ENCODE assay signal across 8 cellular contexts in genomic region chr10:97914837-97915211, GRCh38.
DNase-seq lines count a peak whose midpoint lies in the region; ATAC-seq and TF ChIP-seq lines count a peak whose summit lies in the region.

No MANE protein-coding gene starts in this region.

- no peak overlapping the region for H3K9ac ChIP-seq in Karpas-422 (ENCODE audit: low read length)

- H3K79me2 ChIP-seq in Karpas-422 (ENCODE audit: low read length) = no peaks in the 10 kb centered on the region

- POLR2A ChIA-PET in AG04450 (lab: Yijun Ruan, JAX) = no interaction called here
- POLR2A ChIA-PET in RWPE1 (lab: Yijun Ruan, JAX; ENCODE audit: low non-redundant PET) = interaction anchor here (0.8 kb wide), 1 partner anchor 126 kb away, joined by 3 read pairs; no protein-coding TSS in a partner anchor

- peaks cover 12% of the 10 kb centered on the region for H3K27me3 ChIP-seq in AG04450 (ENCODE audit: control insufficient read depth, insufficient read depth, low read length)
- no peaks in the 10 kb centered on the region for H3K27me3 ChIP-seq in Karpas-422 (ENCODE audit: low read length)
- H3K27me3 ChIP-seq in suprapubic skin = peaks cover 14% of the 10 kb centered on the region

- no peaks in the 10 kb centered on the region for H3K9me2 ChIP-seq in Karpas-422 (replicated peaks; ENCODE audit: insufficient read depth, low read length)

- H2AFZ ChIP-seq in Karpas-422 (ENCODE audit: low read length) = no peak overlapping the region

- no peak for TF ChIP-seq EP300 in suprapubic skin (IDR thresholded peaks at IDR 0.05)

- WGBS in suprapubic skin = no CpG with 5 or more reads among the region's 11 CpGs

- DNase-seq in AG04450 (ENCODE audit: low read depth, low spot score) (no peak), Karpas-422 (peak; percentile 84), RWPE1 (ENCODE audit: low spot score) (peak; percentile 83), fibroblast of villous mesenchyme (ENCODE audit: low read depth) (peak; percentile 48), occipital lobe (lab: John Stamatoyannopoulos, UW) (peak; percentile 73), suprapubic skin (ENCODE audit: low spot score in 2 of 2) (peak; percentile 76 to 85)
- peak; percentile 51 for DNase-seq in activated T-helper 9 cell treated with anti-CD3 and anti-CD28 coated beads, Interleukin-2, amount 50 U/mL, for 16 hours (ENCODE audit: low read depth)

- peak; percentile 91 for ATAC-seq in GM19023 (IDR thresholded peaks at IDR 0.05; ENCODE audit: unreplicated experiment)

- peaks cover 6% of the 10 kb centered on the region for H3K4me1 ChIP-seq in Karpas-422 (ENCODE audit: low read length)
- peaks cover 31% of the 10 kb centered on the region for H3K4me1 ChIP-seq in suprapubic skin

- H3K27ac ChIP-seq in AG04450 (ENCODE audit: low read depth, low read length) = no peak overlapping the region
- no peak overlapping the region for H3K27ac ChIP-seq in Karpas-422 (ENCODE audit: low read length)
- H3K27ac ChIP-seq in RWPE1 = no peak overlapping the region
- no peak overlapping the region for H3K27ac ChIP-seq in suprapubic skin

- H4K20me1 ChIP-seq in Karpas-422 (ENCODE audit: insufficient read depth, low read depth, low read length) = no peaks in the 10 kb centered on the region

- CTCF ChIA-PET in AG04450 (lab: Charles Lee) (interaction anchor here (0.8 to 6.5 kb wide), 9 partner anchors 9 to 394 kb away, joined by 3 to 82 read pairs (median 6); no protein-coding TSS in a partner anchor), RWPE1 (lab: Yijun Ruan, JAX) (interaction anchor here (0.5 to 3.5 kb wide), 43 partner anchors 9 to 1332 kb away, joined by 3 to 139 read pairs (median 4); no protein-coding TSS in a partner anchor)

- no peaks in the 10 kb centered on the region; the same call in 1 of the 2 replicates for H3K9me3 ChIP-seq in AG04450 (ENCODE audit: control insufficient read depth, insufficient read depth, low read length)
- no peaks in the 10 kb centered on the region for H3K9me3 ChIP-seq in Karpas-422 (ENCODE audit: low read length)
- H3K9me3 ChIP-seq in suprapubic skin = no peaks in the 10 kb centered on the region

- H3K4me2 ChIP-seq in Karpas-422 (ENCODE audit: low read depth, low read length, poor library complexity, severe bottlenecking) = no peak overlapping the region

- no peak for TF ChIP-seq POLR2A in suprapubic skin (IDR thresholded peaks at IDR 0.05)

- TF ChIP-seq CTCF in AG04450 (IDR thresholded peaks at IDR 0.05; ENCODE audit: low read depth, low read length) (peak; percentile 86), RWPE1 (conservative IDR thresholded peaks at IDR 0.05; ENCODE audit: low read depth) (peak; percentile 92), fibroblast of villous mesenchyme (IDR thresholded peaks at IDR 0.05; ENCODE audit: insufficient read depth, low read depth, low read length) (peak; percentile 91), suprapubic skin (IDR thresholded peaks at IDR 0.05) (peak; percentile 46 to 94)

- H3K4me3 ChIP-seq in AG04450 (ENCODE audit: low read depth, low read length) (no peak overlapping the region), Karpas-422 (ENCODE audit: low read length) (no peak overlapping the region), fibroblast of villous mesenchyme (ENCODE audit: low read depth, low read length) (no peak overlapping the region), suprapubic skin (no peak overlapping the region)

- H3K36me3 ChIP-seq in Karpas-422 (ENCODE audit: insufficient read depth, low read length) (no peaks in the 10 kb centered on the region), suprapubic skin (no peaks in the 10 kb centered on the region)
